Comparison of ENCODE assay signal across 8 cellular contexts in the genomic region with DNA sequence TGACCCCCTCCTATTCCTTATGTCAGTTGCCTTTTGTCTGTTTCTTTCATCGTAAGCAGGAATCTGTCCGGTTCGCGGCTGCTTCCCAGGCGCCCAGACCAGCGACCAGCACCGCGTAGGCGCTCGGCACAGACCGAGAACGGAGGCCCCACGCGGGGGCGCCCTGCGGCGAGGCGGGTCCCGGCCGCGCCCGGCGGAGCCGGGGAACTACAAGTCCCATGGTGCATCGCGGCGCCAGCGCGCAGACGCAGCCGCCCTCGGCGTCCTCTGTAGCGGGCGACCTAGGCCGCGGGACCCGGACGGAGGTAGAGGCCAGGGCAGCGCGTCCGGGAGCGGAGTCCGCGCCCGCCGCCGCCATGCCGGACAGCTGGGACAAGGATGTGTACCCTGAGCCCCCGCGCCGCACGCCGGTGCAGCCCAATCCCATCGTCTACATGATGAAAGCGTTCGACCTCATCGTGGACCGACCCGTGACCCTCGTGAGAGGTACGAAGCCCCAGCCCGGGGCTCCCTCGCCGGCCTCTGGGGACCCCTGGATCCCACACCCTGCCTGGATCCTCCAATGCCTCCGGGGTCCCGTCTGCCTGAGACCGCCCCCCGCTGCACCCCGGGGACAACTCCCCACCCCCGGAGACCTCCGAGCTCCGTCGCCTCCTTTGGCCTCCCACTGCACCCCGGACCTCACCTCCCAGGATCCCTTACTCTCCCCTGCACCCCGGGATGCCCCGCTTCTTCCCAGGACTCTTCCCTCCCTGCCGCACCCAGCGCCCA. TPM values are rescaled to one million over a fixed set of nuclear protein-coding genes. Genes with fewer than 3 reads are reported as not detected.
DNase-seq lines count a peak whose midpoint lies in the region; ATAC-seq and TF ChIP-seq lines count a peak whose summit lies in the region.

A gene (plus strand): TSS at position 270 of the 771 bp plus-strand sequence. CDS start 87 bp downstream, at position 357.

- peak within 1 kb of the TSS; percentile 95 for H3K4me3 ChIP-seq in CD8-positive, alpha-beta T cell (ENCODE audit: low read depth, low read length)

- peak; percentile 86 for ATAC-seq in CD8-positive, alpha-beta T cell
- peak; percentile 64 for ATAC-seq in GM19395 (IDR thresholded peaks at IDR 0.05; ENCODE audit: unreplicated experiment)
- peak; percentile 81 for ATAC-seq in activated CD8-positive, alpha-beta memory T cell treated with anti-CD3 and anti-CD28 coated beads, Interleukin-2, amount 10 ng/mL, durations not matched to agents 7 days and 5 days

- in situ Hi-C loops in endometrial microvascular endothelial cells (cut with HindIII; ENCODE audit: inconsistent ontology term, low pct_unique_long_range_greater_than_20kb, low sequenced_read_pairs), result no loop called here

- H3K9me3 Mint-ChIP-seq in CD8-positive, alpha-beta T cell, result no peaks in the 10 kb centered on the region
- H3K9me3 Mint-ChIP-seq in activated CD8-positive, alpha-beta memory T cell treated with anti-CD3 and anti-CD28 coated beads, Interleukin-2, amount 10 ng/mL, durations not matched to agents 7 days and 5 days (ENCODE audit: low read depth), result no peaks in the 10 kb centered on the region

- peaks cover 38% of the 10 kb centered on the region for H3K36me3 Mint-ChIP-seq in CD8-positive, alpha-beta T cell
- H3K36me3 Mint-ChIP-seq in activated CD8-positive, alpha-beta memory T cell treated with anti-CD3 and anti-CD28 coated beads, Interleukin-2, amount 10 ng/mL, durations not matched to agents 7 days and 5 days, result peaks cover 34% of the 10 kb centered on the region

- DNase-seq in CD8-positive, alpha-beta T cell, result peak; percentile 80 to 96 (median 91)
- peak; percentile 88 for DNase-seq in HK-2 (ENCODE audit: unreplicated experiment)
- peak; percentile 81 for DNase-seq in NOMO-1 treated with DMSO at 0.1 percent for 48 hours (lab: John Stamatoyannopoulos, UW; ENCODE audit: unreplicated experiment)
- peak; percentile 92 for DNase-seq in activated CD8-positive, alpha-beta memory T cell treated with anti-CD3 and anti-CD28 coated beads, Interleukin-2, amount 10 ng/mL, durations not matched to agents 7 days and 5 days
- peak; percentile 93 for DNase-seq in midbrain (lab: John Stamatoyannopoulos, UW)
- peak; percentile 93 to 94 for DNase-seq in stimulated activated CD8-positive, alpha-beta memory T cell treated with anti-CD3 and anti-CD28 coated beads, Interleukin-2, amount 100 ng/mL, for 48 hours (ENCODE audit: low read depth in 2 of 2)

- H3K27ac Mint-ChIP-seq in CD8-positive, alpha-beta T cell, result peak within 1 kb of the TSS; percentile 89
- peak within 1 kb of the TSS; percentile 94 for H3K27ac Mint-ChIP-seq in activated CD8-positive, alpha-beta memory T cell treated with anti-CD3 and anti-CD28 coated beads, Interleukin-2, amount 10 ng/mL, durations not matched to agents 7 days and 5 days

- H3K4me1 ChIP-seq in CD8-positive, alpha-beta T cell (ENCODE audit: insufficient read depth, low read length), result peaks cover 39% of the 10 kb centered on the region

- H3K4me1 Mint-ChIP-seq in CD8-positive, alpha-beta T cell (ENCODE audit: low read depth), result peaks cover 39% of the 10 kb centered on the region
- peaks cover 45% of the 10 kb centered on the region for H3K4me1 Mint-ChIP-seq in activated CD8-positive, alpha-beta memory T cell treated with anti-CD3 and anti-CD28 coated beads, Interleukin-2, amount 10 ng/mL, durations not matched to agents 7 days and 5 days

- H3K9me3 ChIP-seq in CD8-positive, alpha-beta T cell (ENCODE audit: low read length), result no peaks in the 10 kb centered on the region

- intact Hi-C loops in CD8-positive, alpha-beta T cell (cut with DNase I, micrococcal nuclease), result loop anchor here (1.0 to 10.0 kb wide), 9 partner anchors 12 to 545 kb away; a partner anchor contains a TSS

- H3K27me3 Mint-ChIP-seq in CD8-positive, alpha-beta T cell (ENCODE audit: low read depth), result no peaks in the 10 kb centered on the region
- H3K27me3 Mint-ChIP-seq in activated CD8-positive, alpha-beta memory T cell treated with anti-CD3 and anti-CD28 coated beads, Interleukin-2, amount 10 ng/mL, durations not matched to agents 7 days and 5 days, result peaks cover 2% of the 10 kb centered on the region

- CTCF ChIA-PET in CD8-positive, alpha-beta T cell (lab: Charles Lee), result interaction anchor here (0.8 to 1.3 kb wide), 4 partner anchors 18 to 196 kb away, joined by 3 read pairs; a partner anchor contains a TSS
- CTCF ChIA-PET in activated CD8-positive, alpha-beta memory T cell treated with anti-CD3 and anti-CD28 coated beads, Interleukin-2, amount 10 ng/mL, durations not matched to agents 7 days and 5 days (lab: Charles Lee), result interaction anchor here (1.1 to 2.9 kb wide), 3 partner anchors 15 to 44 kb away, joined by 5 to 10 read pairs (median 5); a partner anchor contains a TSS

- peak; percentile 59 for TF ChIP-seq CTCF in CD8-positive, alpha-beta T cell (IDR thresholded peaks at IDR 0.05)

- POLR2A ChIA-PET in CD8-positive, alpha-beta T cell (lab: Charles Lee), result interaction anchor here (1.0 to 3.2 kb wide), 3 partner anchors 12 to 196 kb away, joined by 3 to 23 read pairs (median 3); a partner anchor contains a TSS

- peak within 1 kb of the TSS; percentile 90 for H3K4me3 Mint-ChIP-seq in CD8-positive, alpha-beta T cell
- H3K4me3 Mint-ChIP-seq in activated CD8-positive, alpha-beta memory T cell treated with anti-CD3 and anti-CD28 coated beads, Interleukin-2, amount 10 ng/mL, durations not matched to agents 7 days and 5 days, result peak within 1 kb of the TSS; percentile 88

- no peaks in the 10 kb centered on the region for H3K27me3 ChIP-seq in CD8-positive, alpha-beta T cell (ENCODE audit: insufficient read depth, low read length)

- peaks cover 20% of the 10 kb centered on the region for H3K36me3 ChIP-seq in CD8-positive, alpha-beta T cell (ENCODE audit: insufficient read depth, low read length)

- peak within 1 kb of the TSS; percentile 75 for H3K27ac ChIP-seq in CD8-positive, alpha-beta T cell (ENCODE audit: low read depth, low read length)

RNA-seq across cellular contexts. Expression of the gene that starts here (rescaled TPM):
- 10 to 100 TPM; 36.2 to 38.4 TPM for total RNA-seq in CD8-positive, alpha-beta T cell
- total RNA-seq in activated CD8-positive, alpha-beta memory T cell treated with anti-CD3 and anti-CD28 coated beads, Interleukin-2, amount 10 ng/mL, durations not matched to agents 7 days and 5 days, result 100 to 1,000 TPM; 148 to 158 TPM
- 270 TPM for total RNA-seq in endometrial microvascular endothelial cells (ENCODE audit: inconsistent ontology term)

Comparison
In these comparisons a context has a peak if more than half of its experiments do, and no peak if none do; other contexts are left out.
1. Peak in every context shown above with its lines: DNase-seq, ATAC-seq, H3K4me3 ChIP-seq and H3K27ac ChIP-seq.